ENCODE assay signal across 2 cellular contexts in the genomic region with DNA sequence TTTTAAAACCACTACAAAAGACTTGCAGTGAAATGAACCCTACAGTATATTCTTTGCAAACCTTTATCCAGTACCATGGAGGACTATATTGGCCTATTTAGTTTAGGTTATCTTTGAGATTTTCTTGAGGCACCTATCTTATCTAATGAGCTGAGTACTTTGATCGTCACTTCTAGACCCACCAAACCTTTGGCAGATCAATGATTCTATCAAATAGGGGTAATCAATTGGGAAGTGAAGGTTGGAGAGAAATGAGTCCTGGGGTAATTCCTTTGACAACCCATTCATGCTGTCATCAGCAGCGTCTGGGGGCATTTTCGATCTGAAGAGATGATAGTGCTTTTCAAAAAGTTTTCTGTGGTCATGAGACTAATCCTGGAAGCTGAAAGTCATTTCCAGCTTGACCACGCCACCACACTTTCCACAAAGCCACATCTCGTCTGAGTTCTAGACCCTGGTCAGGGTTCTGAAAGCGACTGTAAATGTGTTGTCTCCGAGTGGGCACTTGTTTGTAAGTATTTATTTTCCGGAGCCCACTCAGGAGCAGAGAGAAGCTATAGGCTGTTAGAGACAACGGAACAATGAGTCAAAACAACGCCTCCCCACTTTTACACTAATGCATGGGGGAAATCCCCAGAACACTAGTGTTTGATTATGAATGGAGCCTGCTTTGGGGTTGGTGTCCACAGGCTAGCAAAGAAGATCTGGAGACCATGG.
A peak's percentile ranks its signal among the peaks of the same experiment; 100 is the strongest.
TF ChIP-seq lines count a peak whose summit lies in the region.

No MANE protein-coding gene starts in this region.

TF ChIP-seq in K562, 482 proteins besides CTCF, POLR2A, EP300 and RAD21:
- TF ChIP-seq OTX1 (CRISPR knock-in tag; IDR thresholded peaks at IDR 0.05) (no peak), MCM7 (IDR thresholded peaks at IDR 0.05) (no peak), ZNF184 (CRISPR knock-in tag; IDR thresholded peaks at IDR 0.05) (no peak), PTBP1 (IDR thresholded peaks at IDR 0.05; ENCODE audit: low read depth, low read length) (no peak), PHF20 (IDR thresholded peaks at IDR 0.05; ENCODE audit: partially characterized antibody) (no peak), MEIS2 (IDR thresholded peaks at IDR 0.05; ENCODE audit: partially characterized antibody) (peak; percentile 2), ZSCAN32 (CRISPR knock-in tag; IDR thresholded peaks at IDR 0.05) (no peak)

TF ChIP-seq in HepG2, 621 proteins besides CTCF, POLR2A, EP300 and RAD21:
- no peak for TF ChIP-seq NKX3-1 (CRISPR knock-in tag; IDR thresholded peaks at IDR 0.05)
- no peak for TF ChIP-seq SMARCC2 (IDR thresholded peaks at IDR 0.05)
